In the genomic region with DNA sequence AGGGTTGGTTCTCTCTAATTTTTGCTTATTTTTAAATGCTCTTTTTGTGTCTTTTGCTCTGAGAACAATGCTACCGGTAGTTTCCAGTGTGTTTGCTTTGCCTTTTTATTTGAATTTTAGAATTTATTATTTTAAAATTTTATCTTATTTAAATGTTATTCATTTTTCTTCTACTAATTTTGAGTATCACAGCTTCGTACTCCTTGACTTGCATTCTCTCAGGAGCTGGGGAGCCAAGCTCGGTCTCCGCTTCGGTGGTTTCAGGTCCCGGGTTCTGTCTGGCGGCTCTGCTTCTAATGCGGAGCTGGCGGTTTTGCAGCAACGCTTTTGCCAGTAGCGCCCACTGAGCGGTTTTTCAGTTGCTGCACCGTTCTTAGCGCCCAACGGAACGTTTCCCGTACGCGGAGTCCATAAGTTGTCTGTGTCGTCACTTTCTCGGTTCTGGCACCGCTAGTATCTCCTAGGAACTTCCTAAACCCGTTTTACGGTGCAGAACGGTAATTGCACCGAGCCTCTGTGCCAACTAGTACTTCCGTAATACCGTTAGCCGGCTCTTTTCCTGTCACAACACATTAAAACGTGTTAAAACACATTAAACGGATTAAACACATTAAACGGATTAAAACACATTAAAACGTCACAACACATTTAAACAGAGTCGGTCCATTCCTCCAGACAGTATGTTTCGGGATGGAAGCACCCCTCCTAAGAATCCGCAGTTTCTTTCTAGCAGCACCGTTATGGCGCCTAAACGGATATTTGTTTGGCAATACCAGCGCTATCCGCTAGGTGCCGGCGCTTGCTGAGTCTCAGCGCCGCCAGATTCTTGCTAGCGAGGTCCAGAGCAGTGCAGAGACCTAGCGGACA, we compare ENCODE assay signal across 8 cellular contexts. TPM values are rescaled to one million over a fixed set of nuclear protein-coding genes. Genes with fewer than 3 reads are reported as not detected.
DNase-seq lines count a peak whose midpoint lies in the region; ATAC-seq, FAIRE-seq and TF ChIP-seq lines count a peak whose summit lies in the region.

No MANE protein-coding gene starts in this region.

- peak overlapping the region; percentile 72 to 99 (median 93) for H3K27ac ChIP-seq in skin epidermis

- in situ Hi-C loops in astrocyte of the spinal cord (cut with HindIII; ENCODE audit: low sequenced_read_pairs): no loop called here

- peak; percentile 65 for TF ChIP-seq CTCF in D721Med (IDR thresholded peaks at IDR 0.05; ENCODE audit: insufficient read depth, missing control alignments)
- TF ChIP-seq CTCF in astrocyte of the spinal cord (IDR thresholded peaks at IDR 0.05; ENCODE audit: low read depth, low read length): peak; percentile 84

- ATAC-seq in GM21515 (IDR thresholded peaks at IDR 0.05; ENCODE audit: unreplicated experiment): peak; percentile 56

- peak overlapping the region; percentile 98 to 100 (median 100) for H3K4me3 Mint-ChIP-seq in IgD-negative memory B cell

- no peak for FAIRE-seq in D721Med (lab: Jason Lieb, UNC)

- peaks cover 18 to 25% (median 18%) of the 10 kb centered on the region in 3 donors for H3K4me1 Mint-ChIP-seq in IgD-negative memory B cell

- H3K36me3 Mint-ChIP-seq in IgD-negative memory B cell: peaks cover 6% of the 10 kb centered on the region

- H3K27me3 Mint-ChIP-seq in IgD-negative memory B cell: no peaks in the 10 kb centered on the region

- DNase-seq in D721Med (ENCODE audit: insufficient read length, low spot score): no peak
- peak; percentile 67 for DNase-seq in T-helper 22 cell (ENCODE audit: low read depth)
- DNase-seq in astrocyte of the spinal cord (ENCODE audit: low read depth, low spot score): peak; percentile 97
- peak; percentile 45 for DNase-seq in iPS-NIHi7 (ENCODE audit: extremely low spot score)
- DNase-seq in RKO (ENCODE audit: low spot score): no peak

- peaks cover 0 to 4% (median 0%) of the 10 kb centered on the region in 3 donors for H3K9me3 Mint-ChIP-seq in IgD-negative memory B cell

- peak overlapping the region; percentile 69 for H3K4me3 ChIP-seq in astrocyte of the spinal cord (ENCODE audit: low read depth, low read length)
- H3K4me3 ChIP-seq in skin epidermis: peak overlapping the region; percentile 51 to 64 (median 54)

- peak overlapping the region; percentile 100 for H3K27ac Mint-ChIP-seq in IgD-negative memory B cell

RNA-seq across cellular contexts. Expression of gene ANXA2R, which starts 45.6 kb away (rescaled TPM):
- 42.9 TPM for polyA plus RNA-seq in IgD-negative memory B cell

Comparison
In these comparisons a context has a peak if more than half of its experiments do, and no peak if none do; other contexts are left out.
1. DNase-seq: peak in T-helper 22 cell (single experiment), astrocyte of the spinal cord (single experiment) and iPS-NIHi7 (single experiment); none in D721Med (single experiment) and RKO (single experiment).